In the genomic region with DNA sequence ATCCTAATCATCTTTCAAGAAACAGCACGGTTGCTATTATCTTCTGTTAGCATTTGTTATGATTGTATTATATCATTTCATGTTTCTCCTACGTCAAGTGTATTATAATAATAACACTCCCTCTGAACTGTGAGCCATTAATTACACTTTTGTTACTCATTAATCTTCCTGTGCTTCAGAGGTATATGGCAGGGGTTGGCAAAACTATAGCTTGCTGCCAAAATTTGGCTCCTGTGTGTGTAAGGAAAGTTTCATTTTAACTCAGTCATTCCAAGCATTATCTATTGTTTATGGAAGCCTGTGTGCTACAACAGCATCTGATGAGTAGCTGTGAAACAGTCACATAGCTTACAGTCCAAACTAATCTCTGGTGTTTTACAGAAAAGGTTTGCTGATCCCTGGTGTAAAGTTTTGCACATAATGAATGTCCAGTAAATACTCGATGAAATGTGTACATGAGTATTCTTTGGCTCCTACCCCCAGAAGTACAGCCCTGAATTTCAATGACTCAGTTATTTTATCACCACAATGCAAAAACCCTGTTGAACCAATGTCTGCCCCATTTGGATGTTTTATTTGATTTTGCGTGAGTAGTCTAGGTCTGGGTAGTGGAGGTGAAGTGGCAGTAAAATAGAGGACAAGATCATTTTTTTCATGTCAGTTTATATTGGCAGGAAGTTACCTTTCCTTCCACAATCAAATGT, we compare ENCODE assay signal across 1 cellular context.
TF ChIP-seq lines count a peak whose summit lies in the region.

No MANE protein-coding gene starts in this region.

TF ChIP-seq in IMR-90, 13 proteins besides CTCF, POLR2A, EP300 and RAD21 (continued from another document):
- TF ChIP-seq, protein P1, sequence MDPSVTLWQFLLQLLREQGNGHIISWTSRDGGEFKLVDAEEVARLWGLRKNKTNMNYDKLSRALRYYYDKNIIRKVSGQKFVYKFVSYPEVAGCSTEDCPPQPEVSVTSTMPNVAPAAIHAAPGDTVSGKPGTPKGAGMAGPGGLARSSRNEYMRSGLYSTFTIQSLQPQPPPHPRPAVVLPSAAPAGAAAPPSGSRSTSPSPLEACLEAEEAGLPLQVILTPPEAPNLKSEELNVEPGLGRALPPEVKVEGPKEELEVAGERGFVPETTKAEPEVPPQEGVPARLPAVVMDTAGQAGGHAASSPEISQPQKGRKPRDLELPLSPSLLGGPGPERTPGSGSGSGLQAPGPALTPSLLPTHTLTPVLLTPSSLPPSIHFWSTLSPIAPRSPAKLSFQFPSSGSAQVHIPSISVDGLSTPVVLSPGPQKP (IDR thresholded peaks at IDR 0.05; ENCODE audit: borderline replicate concordance, low read depth, low read length) = no peak
- no peak for TF ChIP-seq RCOR1 (IDR thresholded peaks at IDR 0.05; ENCODE audit: insufficient replicate concordance, low read length)
- no peak for TF ChIP-seq MAFK (IDR thresholded peaks at IDR 0.05; ENCODE audit: low read depth, low read length)
- no peak for TF ChIP-seq MAZ (IDR thresholded peaks at IDR 0.05; ENCODE audit: borderline replicate concordance, low read depth, low read length)
- no peak for TF ChIP-seq RFX5 (IDR thresholded peaks at IDR 0.05; ENCODE audit: low read depth, low read length)
- no peak for TF ChIP-seq BHLHE40 (IDR thresholded peaks at IDR 0.05; ENCODE audit: low read depth, low read length)
- no peak for TF ChIP-seq FOS (IDR thresholded peaks at IDR 0.05; ENCODE audit: low read depth, low read length)
